ENCODE assay signal across 1 cellular context in genomic region chr5:42423285-42424152, GRCh38.
TF ChIP-seq lines count a peak whose summit lies in the region.

Gene GHR, plus strand, starts transcription at chr5:42423439. Its CDS starts 142,436 bp downstream, at chr5:42565875.

TF ChIP-seq in HEK293, 187 proteins besides CTCF, POLR2A, EP300 and RAD21 (continued from another document and continues in another):
- TF ChIP-seq ZNF692 (tag by site-specific recombination; IDR thresholded peaks at IDR 0.05), result peak; percentile 56; the same call in 1 of the 2 replicates
- TF ChIP-seq ZNF398 (tag by site-specific recombination; IDR thresholded peaks at IDR 0.05), result peak; percentile 85
- TF ChIP-seq PATZ1 (tag by site-specific recombination; IDR thresholded peaks at IDR 0.05), result peak; percentile 64
- peak; percentile 78 for TF ChIP-seq ZNF366 (tag by site-specific recombination; conservative IDR thresholded peaks at IDR 0.05)
- peak; percentile 80 for TF ChIP-seq ZFP37 (tag by site-specific recombination; IDR thresholded peaks at IDR 0.05)
- peak; percentile 82 for TF ChIP-seq WT1 (tag by site-specific recombination; IDR thresholded peaks at IDR 0.05)
- peak; percentile 96 for TF ChIP-seq ZBTB20 (tag by site-specific recombination; IDR thresholded peaks at IDR 0.05)
- peak; percentile 27; the same call in 1 of the 2 replicates for TF ChIP-seq OSR2 (tag by site-specific recombination; IDR thresholded peaks at IDR 0.05)
- TF ChIP-seq KLF17 (tag by site-specific recombination; IDR thresholded peaks at IDR 0.05), result peak; percentile 79; the same call in 1 of the 2 replicates
- peak; percentile 29; the same call in 1 of the 2 replicates for TF ChIP-seq ZNF280D (tag by site-specific recombination; IDR thresholded peaks at IDR 0.05)
- TF ChIP-seq ZNF2 (tag by site-specific recombination; IDR thresholded peaks at IDR 0.05), result peak; percentile 97
- peak; percentile 50 for TF ChIP-seq ZNF654 (tag by site-specific recombination; IDR thresholded peaks at IDR 0.05; ENCODE audit: low read depth)
- no peak for TF ChIP-seq ZNF777 (tag by site-specific recombination; IDR thresholded peaks at IDR 0.05; ENCODE audit: borderline replicate concordance)
- TF ChIP-seq ZNF354C (tag by site-specific recombination; IDR thresholded peaks at IDR 0.05; ENCODE audit: borderline replicate concordance, low read depth), result no peak
- TF ChIP-seq ZBTB17 (tag by site-specific recombination; IDR thresholded peaks at IDR 0.05), result peak; percentile 80
- peak; percentile 78 for TF ChIP-seq ZNF600 (tag by site-specific recombination; IDR thresholded peaks at IDR 0.05)
- TF ChIP-seq KLF8 (tag by site-specific recombination; IDR thresholded peaks at IDR 0.05), result peak; percentile 64
- peak; percentile 22; the same call in 1 of the 2 replicates for TF ChIP-seq GLIS2 (tag by site-specific recombination; IDR thresholded peaks at IDR 0.05)
- TF ChIP-seq HOXD13 (CRISPR knock-in tag; IDR thresholded peaks at IDR 0.05; ENCODE audit: borderline replicate concordance), result no peak
- TF ChIP-seq ZNF610 (tag by site-specific recombination; IDR thresholded peaks at IDR 0.05; ENCODE audit: borderline replicate concordance), result peak; percentile 81
- TF ChIP-seq SP3 (tag by site-specific recombination; IDR thresholded peaks at IDR 0.05), result peak; percentile 88
- TF ChIP-seq KLF9 (tag by site-specific recombination; IDR thresholded peaks at IDR 0.05; ENCODE audit: low read depth), result peak; percentile 74
- TF ChIP-seq ZBTB48 (tag by site-specific recombination; IDR thresholded peaks at IDR 0.05), result peak; percentile 68
- peak; percentile 44 for TF ChIP-seq SP7 (tag by site-specific recombination; IDR thresholded peaks at IDR 0.05)
- no peak for TF ChIP-seq ZNF148 (tag by site-specific recombination; IDR thresholded peaks at IDR 0.05; ENCODE audit: borderline replicate concordance)
- TF ChIP-seq ZNF423 (tag by site-specific recombination; IDR thresholded peaks at IDR 0.05), result no peak
- TF ChIP-seq ZSCAN30 (tag by site-specific recombination; IDR thresholded peaks at IDR 0.05), result no peak
- no peak; the same call in 1 of the 2 replicates for TF ChIP-seq YY1 (tag by site-specific recombination; IDR thresholded peaks at IDR 0.05)
- no peak for TF ChIP-seq SCRT2 (tag by site-specific recombination; IDR thresholded peaks at IDR 0.05)
- TF ChIP-seq ZNF514 (tag by site-specific recombination; IDR thresholded peaks at IDR 0.05), result no peak
- TF ChIP-seq ZNF350 (tag by site-specific recombination; IDR thresholded peaks at IDR 0.05), result no peak
- 0 out of 2 replicates have a peak, but pooled peaks have one; percentile 21 for TF ChIP-seq ZBTB11 (tag by site-specific recombination; conservative IDR thresholded peaks at IDR 0.05; ENCODE audit: low read depth)
- TF ChIP-seq ZBTB26 (tag by site-specific recombination; optimal IDR thresholded peaks at IDR 0.05), result peak; percentile 48
- TF ChIP-seq ZNF670 (tag by site-specific recombination; IDR thresholded peaks at IDR 0.05; ENCODE audit: low read depth), result no peak
- TF ChIP-seq ZBTB8A (tag by site-specific recombination; IDR thresholded peaks at IDR 0.05), result peak; percentile 48; the same call in 1 of the 2 replicates
- TF ChIP-seq RBAK (tag by site-specific recombination; IDR thresholded peaks at IDR 0.05), result no peak
- TF ChIP-seq ZNF394 (tag by site-specific recombination; IDR thresholded peaks at IDR 0.05; ENCODE audit: borderline replicate concordance), result peak; percentile 46; the same call in 1 of the 2 replicates
- 0 out of 2 replicates have a peak, but pooled peaks have one; percentile 75 for TF ChIP-seq ZNF24 (tag by site-specific recombination; IDR thresholded peaks at IDR 0.05)
